In genomic region chr18:65415167-65415566, GRCh38 we compare ENCODE assay signal across 1 cellular context.
TF ChIP-seq lines count a peak whose summit lies in the region.

No MANE protein-coding gene starts in this region.

TF ChIP-seq in GM23338, 12 proteins besides CTCF, POLR2A, EP300 and RAD21 (continued from another document):
- TF ChIP-seq, protein P1, sequence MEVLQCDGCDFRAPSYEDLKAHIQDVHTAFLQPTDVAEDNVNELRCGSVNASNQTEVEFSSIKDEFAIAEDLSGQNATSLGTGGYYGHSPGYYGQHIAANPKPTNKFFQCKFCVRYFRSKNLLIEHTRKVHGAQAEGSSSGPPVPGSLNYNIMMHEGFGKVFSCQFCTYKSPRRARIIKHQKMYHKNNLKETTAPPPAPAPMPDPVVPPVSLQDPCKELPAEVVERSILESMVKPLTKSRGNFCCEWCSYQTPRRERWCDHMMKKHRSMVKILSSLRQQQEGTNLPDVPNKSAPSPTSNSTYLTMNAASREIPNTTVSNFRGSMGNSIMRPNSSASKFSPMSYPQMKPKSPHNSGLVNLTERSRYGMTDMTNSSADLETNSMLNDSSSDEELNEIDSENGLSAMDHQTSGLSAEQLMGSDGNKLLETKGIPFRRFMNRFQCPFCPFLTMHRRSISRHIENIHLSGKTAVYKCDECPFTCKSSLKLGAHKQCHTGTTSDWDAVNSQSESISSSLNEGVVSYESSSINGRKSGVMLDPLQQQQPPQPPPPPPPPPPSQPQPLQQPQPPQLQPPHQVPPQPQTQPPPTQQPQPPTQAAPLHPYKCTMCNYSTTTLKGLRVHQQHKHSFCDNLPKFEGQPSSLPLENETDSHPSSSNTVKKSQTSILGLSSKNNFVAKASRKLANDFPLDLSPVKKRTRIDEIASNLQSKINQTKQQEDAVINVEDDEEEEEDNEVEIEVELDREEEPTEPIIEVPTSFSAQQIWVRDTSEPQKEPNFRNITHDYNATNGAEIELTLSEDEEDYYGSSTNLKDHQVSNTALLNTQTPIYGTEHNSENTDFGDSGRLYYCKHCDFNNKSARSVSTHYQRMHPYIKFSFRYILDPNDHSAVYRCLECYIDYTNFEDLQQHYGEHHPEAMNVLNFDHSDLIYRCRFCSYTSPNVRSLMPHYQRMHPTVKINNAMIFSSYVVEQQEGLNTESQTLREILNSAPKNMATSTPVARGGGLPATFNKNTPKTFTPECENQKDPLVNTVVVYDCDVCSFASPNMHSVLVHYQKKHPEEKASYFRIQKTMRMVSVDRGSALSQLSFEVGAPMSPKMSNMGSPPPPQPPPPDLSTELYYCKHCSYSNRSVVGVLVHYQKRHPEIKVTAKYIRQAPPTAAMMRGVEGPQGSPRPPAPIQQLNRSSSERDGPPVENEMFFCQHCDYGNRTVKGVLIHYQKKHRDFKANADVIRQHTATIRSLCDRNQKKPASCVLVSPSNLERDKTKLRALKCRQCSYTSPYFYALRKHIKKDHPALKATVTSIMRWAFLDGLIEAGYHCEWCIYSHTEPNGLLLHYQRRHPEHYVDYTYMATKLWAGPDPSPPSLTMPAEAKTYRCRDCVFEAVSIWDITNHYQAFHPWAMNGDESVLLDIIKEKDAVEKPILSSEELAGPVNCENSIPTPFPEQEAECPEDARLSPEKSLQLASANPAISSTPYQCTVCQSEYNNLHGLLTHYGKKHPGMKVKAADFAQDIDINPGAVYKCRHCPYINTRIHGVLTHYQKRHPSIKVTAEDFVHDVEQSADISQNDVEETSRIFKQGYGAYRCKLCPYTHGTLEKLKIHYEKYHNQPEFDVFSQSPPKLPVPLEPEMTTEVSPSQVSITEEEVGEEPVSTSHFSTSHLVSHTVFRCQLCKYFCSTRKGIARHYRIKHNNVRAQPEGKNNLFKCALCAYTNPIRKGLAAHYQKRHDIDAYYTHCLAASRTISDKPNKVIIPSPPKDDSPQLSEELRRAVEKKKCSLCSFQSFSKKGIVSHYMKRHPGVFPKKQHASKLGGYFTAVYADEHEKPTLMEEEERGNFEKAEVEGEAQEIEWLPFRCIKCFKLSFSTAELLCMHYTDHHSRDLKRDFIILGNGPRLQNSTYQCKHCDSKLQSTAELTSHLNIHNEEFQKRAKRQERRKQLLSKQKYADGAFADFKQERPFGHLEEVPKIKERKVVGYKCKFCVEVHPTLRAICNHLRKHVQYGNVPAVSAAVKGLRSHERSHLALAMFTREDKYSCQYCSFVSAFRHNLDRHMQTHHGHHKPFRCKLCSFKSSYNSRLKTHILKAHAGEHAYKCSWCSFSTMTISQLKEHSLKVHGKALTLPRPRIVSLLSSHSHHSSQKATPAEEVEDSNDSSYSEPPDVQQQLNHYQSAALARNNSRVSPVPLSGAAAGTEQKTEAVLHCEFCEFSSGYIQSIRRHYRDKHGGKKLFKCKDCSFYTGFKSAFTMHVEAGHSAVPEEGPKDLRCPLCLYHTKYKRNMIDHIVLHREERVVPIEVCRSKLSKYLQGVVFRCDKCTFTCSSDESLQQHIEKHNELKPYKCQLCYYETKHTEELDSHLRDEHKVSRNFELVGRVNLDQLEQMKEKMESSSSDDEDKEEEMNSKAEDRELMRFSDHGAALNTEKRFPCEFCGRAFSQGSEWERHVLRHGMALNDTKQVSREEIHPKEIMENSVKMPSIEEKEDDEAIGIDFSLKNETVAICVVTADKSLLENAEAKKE (CRISPR knock-in tag; IDR thresholded peaks at IDR 0.05), result no peak
